In the genomic region with DNA sequence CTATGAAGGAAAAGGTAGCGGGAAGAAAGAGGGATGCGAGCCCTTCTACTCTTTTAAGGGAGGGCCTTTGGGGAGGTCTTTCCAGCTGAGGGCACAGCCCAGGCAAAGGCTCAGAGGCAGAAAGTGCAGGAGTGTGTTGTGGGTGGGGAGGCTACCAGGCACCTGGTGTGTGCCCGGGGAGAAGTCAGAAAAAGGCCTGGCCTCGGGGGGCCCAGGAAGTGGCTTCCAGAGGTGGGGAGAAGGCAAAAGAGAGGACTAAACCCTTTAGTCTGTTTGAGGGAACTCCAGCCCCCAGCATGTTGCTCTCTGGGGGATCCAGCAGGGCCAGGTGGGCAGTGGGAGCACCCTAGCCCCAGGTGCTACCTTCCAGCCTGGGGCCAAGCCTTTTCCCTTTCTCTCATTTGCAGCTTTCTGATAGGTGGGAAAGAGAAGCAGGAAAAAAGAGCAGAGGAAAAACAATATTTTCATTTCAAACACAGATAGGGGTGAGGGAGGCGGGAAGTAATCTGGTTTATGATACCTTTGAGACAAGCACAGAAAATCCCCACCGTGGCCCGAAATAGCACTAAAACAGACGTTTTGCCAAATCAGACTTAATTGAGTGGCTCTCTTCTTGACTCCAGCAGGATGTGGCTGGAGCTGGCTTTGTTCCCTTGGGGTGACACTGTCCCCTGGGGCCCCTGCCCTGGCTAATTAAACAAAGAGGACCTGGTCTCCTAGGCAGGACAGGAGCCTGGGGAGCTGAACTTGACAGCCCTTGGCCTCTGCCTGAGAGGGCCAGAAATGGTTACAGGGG, we compare ENCODE assay signal across 10 cellular contexts. TPM values are rescaled to one million over a fixed set of nuclear protein-coding genes. Genes with fewer than 3 reads are reported as not detected.
DNase-seq lines count a peak whose midpoint lies in the region; ATAC-seq, FAIRE-seq and TF ChIP-seq lines count a peak whose summit lies in the region.
"Had no signal": no experiment of that assay in that cellular context is flagged by ENCODE, and none has a peak within 500 bp of the region (broad histone marks: within the 10 kb centered on the region; RNA-seq: fewer than 3 reads in every experiment).

No MANE protein-coding gene starts in this region.

- FAIRE-seq in D721Med (lab: Jason Lieb, UNC) = no peak

- no peak for TF ChIP-seq CTCF in CD8-positive, alpha-beta T cell (IDR thresholded peaks at IDR 0.05)
- no peak for TF ChIP-seq CTCF in D721Med (IDR thresholded peaks at IDR 0.05; ENCODE audit: insufficient read depth, missing control alignments)

- peaks cover 67% of the 10 kb centered on the region for H3K4me1 Mint-ChIP-seq in CD8-positive, alpha-beta T cell (ENCODE audit: low read depth)
- peaks cover 48 to 77% (median 65%) of the 10 kb centered on the region in 4 donors for H3K4me1 Mint-ChIP-seq in naive thymus-derived CD8-positive, alpha-beta T cell

- intact Hi-C loops in CD8-positive, alpha-beta T cell (cut with DNase I, micrococcal nuclease) = loop anchor here in 1 of 2 experiments (5.0 kb wide), 2 partner anchors 99 to 649 kb away; partner anchors contain the start of genes MPRIP and PEMT

- no peaks in the 10 kb centered on the region for H3K27me3 Mint-ChIP-seq in CD8-positive, alpha-beta T cell (ENCODE audit: low read depth)
- no peaks in the 10 kb centered on the region for H3K27me3 Mint-ChIP-seq in naive thymus-derived CD8-positive, alpha-beta T cell

- CTCF ChIA-PET in CD8-positive, alpha-beta T cell (lab: Charles Lee) = interaction anchor here (1.4 to 3.3 kb wide), 2 partner anchors 9 to 37 kb away, joined by 3 to 16 read pairs; no protein-coding TSS in a partner anchor

- H3K27ac Mint-ChIP-seq in CD8-positive, alpha-beta T cell = peak overlapping the region; percentile 68
- H3K27ac Mint-ChIP-seq in activated naive CD4-positive, alpha-beta T cell treated with anti-CD3 and anti-CD28 coated beads, Interleukin-2, amount 50 U/mL, for 72 hours = peak overlapping the region; percentile 87 to 90
- H3K27ac Mint-ChIP-seq in naive thymus-derived CD8-positive, alpha-beta T cell = peak overlapping the region; percentile 75 to 100 (median 98)

- no peak overlapping the region for H3K4me3 ChIP-seq in CD8-positive, alpha-beta T cell (ENCODE audit: low read depth, low read length)
- H3K4me3 ChIP-seq: SJSA1 had no signal

- no peaks in the 10 kb centered on the region for H3K36me3 ChIP-seq in CD8-positive, alpha-beta T cell (ENCODE audit: insufficient read depth, low read length)

- H3K27me3 ChIP-seq in CD8-positive, alpha-beta T cell (ENCODE audit: insufficient read depth, low read length) = no peaks in the 10 kb centered on the region
- H3K27me3 ChIP-seq: SJSA1 had no signal

- DNase-seq in CD8-positive, alpha-beta T cell = no peak
- DNase-seq in activated naive CD4-positive, alpha-beta T cell treated with anti-CD3 and anti-CD28 coated beads, Interleukin-2, amount 50 U/mL, for 72 hours (ENCODE audit: low spot score in 2 of 2) = no peak
- DNase-seq in naive thymus-derived CD8-positive, alpha-beta T cell = peak in 1 of 10 donors; percentile 14
- DNase-seq in iPS-NIHi11 (ENCODE audit: low spot score) = no peak
- no peak for DNase-seq in AG08396 (ENCODE audit: low spot score)
- no peak for DNase-seq in COR-L47 (lab: John Stamatoyannopoulos, UW)
- no peak for DNase-seq in D721Med (ENCODE audit: insufficient read length, low spot score)
- DNase-seq: foreskin fibroblast had no signal

- H3K27ac ChIP-seq in CD8-positive, alpha-beta T cell (ENCODE audit: low read depth, low read length) = no peak overlapping the region
- H3K27ac ChIP-seq: SJSA1 had no signal

- peaks cover 52% of the 10 kb centered on the region for H3K4me1 ChIP-seq in CD8-positive, alpha-beta T cell (ENCODE audit: insufficient read depth, low read length)

- H3K36me3 Mint-ChIP-seq in CD8-positive, alpha-beta T cell = no peaks in the 10 kb centered on the region
- peaks cover 0 to 6% of the 10 kb centered on the region in 2 donors for H3K36me3 Mint-ChIP-seq in activated naive CD4-positive, alpha-beta T cell treated with anti-CD3 and anti-CD28 coated beads, Interleukin-2, amount 50 U/mL, for 72 hours
- no peaks in the 10 kb centered on the region for H3K36me3 Mint-ChIP-seq in naive thymus-derived CD8-positive, alpha-beta T cell

- peak overlapping the region; percentile 15 for H3K4me3 Mint-ChIP-seq in CD8-positive, alpha-beta T cell
- peak overlapping the region in 9 of 10 donors; percentile 28 to 77 (median 57) for H3K4me3 Mint-ChIP-seq in naive thymus-derived CD8-positive, alpha-beta T cell

- H3K9me3 Mint-ChIP-seq in CD8-positive, alpha-beta T cell = no peaks in the 10 kb centered on the region
- H3K9me3 Mint-ChIP-seq in activated naive CD4-positive, alpha-beta T cell treated with anti-CD3 and anti-CD28 coated beads, Interleukin-2, amount 50 U/mL, for 72 hours = no peaks in the 10 kb centered on the region
- H3K9me3 Mint-ChIP-seq in naive thymus-derived CD8-positive, alpha-beta T cell = no peaks in the 10 kb centered on the region

- H3K9me3 ChIP-seq in CD8-positive, alpha-beta T cell (ENCODE audit: low read length) = no peaks in the 10 kb centered on the region
- H3K9me3 ChIP-seq: SJSA1 had no signal

- POLR2A ChIA-PET in CD8-positive, alpha-beta T cell (lab: Charles Lee) = interaction anchor here (1.0 to 1.3 kb wide), 2 partner anchors 9 to 48 kb away, joined by 3 to 5 read pairs; no protein-coding TSS in a partner anchor
- POLR2A ChIA-PET in naive thymus-derived CD8-positive, alpha-beta T cell (lab: Charles Lee) = interaction anchor here (0.5 to 4.8 kb wide), 7 partner anchors 10 to 128 kb away, joined by 3 to 60 read pairs (median 7); partner anchors contain the start of gene RAI1

- no peak for ATAC-seq in CD8-positive, alpha-beta T cell
- peak; percentile 36 for ATAC-seq in GM21737 (IDR thresholded peaks at IDR 0.05; ENCODE audit: unreplicated experiment)
- ATAC-seq in activated naive CD4-positive, alpha-beta T cell treated with anti-CD3 and anti-CD28 coated beads, Interleukin-2, amount 50 U/mL, for 72 hours = peak in 1 of 2 donors; percentile 6
- no peak for ATAC-seq in naive thymus-derived CD8-positive, alpha-beta T cell

RNA-seq across cellular contexts. Expression of gene RAI1, which starts 10.4 kb away (rescaled TPM):
- 10 to 100 TPM; 22.9 to 23.5 TPM for total RNA-seq in CD8-positive, alpha-beta T cell
- total RNA-seq in activated naive CD4-positive, alpha-beta T cell treated with anti-CD3 and anti-CD28 coated beads, Interleukin-2, amount 50 U/mL, for 72 hours = 10 to 100 TPM; 14.9 to 21.6 TPM
- 10 to 100 TPM; 33.8 to 35.2 TPM for total RNA-seq in naive thymus-derived CD8-positive, alpha-beta T cell
- 1 to 10 TPM; 1.5 to 4.0 (median 2.3) TPM for polyA plus RNA-seq in naive thymus-derived CD8-positive, alpha-beta T cell
